Comparison of ENCODE assay signal across 19 cellular contexts in genomic region chr9:30732060-30732459, GRCh38.
"Had no signal": no experiment of that assay in that cellular context is flagged by ENCODE, and none has a peak within 500 bp of the region (broad histone marks: within the 10 kb centered on the region; RNA-seq: fewer than 3 reads in every experiment).

No MANE protein-coding gene starts in this region.

- H3K36me3 ChIP-seq: breast epithelium, esophagus muscularis mucosa, left lung, sigmoid colon, transverse colon had no signal

- DNase-seq: activated CD4-positive, alpha-beta memory T cell treated with anti-CD3 and anti-CD28 coated beads, Interleukin-2, amount 10 ng/mL, durations not matched to agents 7 days and 5 days; activated CD4-positive, alpha-beta T cell treated with anti-CD3 and anti-CD28 coated beads for 36 hours; activated gamma-delta T cell treated with Interleukin-2 at 50 U/mL for 16 hours; activated naive CD8-positive, alpha-beta T cell treated with anti-CD3 and anti-CD28 coated beads for 36 hours; activated T-cell treated with anti-CD3 and anti-CD28 coated beads, Interleukin-2, amount 50 U/mL, for 72 hours; anterior cingulate cortex; dorsolateral prefrontal cortex; islet precursor cell; psoas muscle; sigmoid colon; stimulated activated CD4-positive, alpha-beta T cell treated with anti-CD3 and anti-CD28 coated beads, Interleukin-2, amount 100 ng/mL, for 24 hours; stimulated activated naive CD4-positive, alpha-beta T cell; substantia nigra; transverse colon had no signal

- H3K27ac ChIP-seq: breast epithelium, dorsolateral prefrontal cortex, esophagus muscularis mucosa, left lung, psoas muscle, sigmoid colon, transverse colon had no signal

- H3K4me1 ChIP-seq: breast epithelium, esophagus muscularis mucosa, left lung, psoas muscle, sigmoid colon, transverse colon had no signal

- H3K4me3 ChIP-seq: breast epithelium, dorsolateral prefrontal cortex, esophagus muscularis mucosa, left lung, psoas muscle, sigmoid colon, transverse colon had no signal

- H3K9me3 ChIP-seq: breast epithelium, esophagus muscularis mucosa, left lung, psoas muscle, sigmoid colon, transverse colon had no signal

- H3K27me3 Mint-ChIP-seq: activated CD4-positive, alpha-beta memory T cell treated with anti-CD3 and anti-CD28 coated beads, Interleukin-2, amount 10 ng/mL, durations not matched to agents 7 days and 5 days; activated CD4-positive, alpha-beta T cell treated with anti-CD3 and anti-CD28 coated beads for 36 hours; activated naive CD8-positive, alpha-beta T cell treated with anti-CD3 and anti-CD28 coated beads for 36 hours; memory B cell had no signal

- ATAC-seq: activated CD4-positive, alpha-beta T cell treated with anti-CD3 and anti-CD28 coated beads for 36 hours; activated T-cell treated with anti-CD3 and anti-CD28 coated beads, Interleukin-2, amount 50 U/mL, for 72 hours; left lung; psoas muscle had no signal

- H3K27ac Mint-ChIP-seq: activated CD4-positive, alpha-beta memory T cell treated with anti-CD3 and anti-CD28 coated beads, Interleukin-2, amount 10 ng/mL, durations not matched to agents 7 days and 5 days; activated CD4-positive, alpha-beta T cell treated with anti-CD3 and anti-CD28 coated beads for 36 hours; activated naive CD8-positive, alpha-beta T cell treated with anti-CD3 and anti-CD28 coated beads for 36 hours; activated T-cell treated with anti-CD3 and anti-CD28 coated beads, Interleukin-2, amount 50 U/mL, for 72 hours; memory B cell; nephron had no signal

- H3K4me1 Mint-ChIP-seq: activated CD4-positive, alpha-beta memory T cell treated with anti-CD3 and anti-CD28 coated beads, Interleukin-2, amount 10 ng/mL, durations not matched to agents 7 days and 5 days; activated CD4-positive, alpha-beta T cell treated with anti-CD3 and anti-CD28 coated beads for 36 hours; activated naive CD8-positive, alpha-beta T cell treated with anti-CD3 and anti-CD28 coated beads for 36 hours; memory B cell; nephron had no signal

- H3K4me3 Mint-ChIP-seq: activated CD4-positive, alpha-beta memory T cell treated with anti-CD3 and anti-CD28 coated beads, Interleukin-2, amount 10 ng/mL, durations not matched to agents 7 days and 5 days; activated CD4-positive, alpha-beta T cell treated with anti-CD3 and anti-CD28 coated beads for 36 hours; activated naive CD8-positive, alpha-beta T cell treated with anti-CD3 and anti-CD28 coated beads for 36 hours; activated T-cell treated with anti-CD3 and anti-CD28 coated beads, Interleukin-2, amount 50 U/mL, for 72 hours; memory B cell; nephron had no signal

- H3K36me3 Mint-ChIP-seq: activated naive CD8-positive, alpha-beta T cell treated with anti-CD3 and anti-CD28 coated beads for 36 hours; memory B cell had no signal

- H3K9me3 Mint-ChIP-seq: activated CD4-positive, alpha-beta memory T cell treated with anti-CD3 and anti-CD28 coated beads, Interleukin-2, amount 10 ng/mL, durations not matched to agents 7 days and 5 days; activated naive CD8-positive, alpha-beta T cell treated with anti-CD3 and anti-CD28 coated beads for 36 hours; nephron had no signal

- H3K27me3 ChIP-seq: breast epithelium, dorsolateral prefrontal cortex, esophagus muscularis mucosa, left lung, sigmoid colon, transverse colon had no signal
